ENCODE assay signal across 23 cellular contexts in the genomic region with DNA sequence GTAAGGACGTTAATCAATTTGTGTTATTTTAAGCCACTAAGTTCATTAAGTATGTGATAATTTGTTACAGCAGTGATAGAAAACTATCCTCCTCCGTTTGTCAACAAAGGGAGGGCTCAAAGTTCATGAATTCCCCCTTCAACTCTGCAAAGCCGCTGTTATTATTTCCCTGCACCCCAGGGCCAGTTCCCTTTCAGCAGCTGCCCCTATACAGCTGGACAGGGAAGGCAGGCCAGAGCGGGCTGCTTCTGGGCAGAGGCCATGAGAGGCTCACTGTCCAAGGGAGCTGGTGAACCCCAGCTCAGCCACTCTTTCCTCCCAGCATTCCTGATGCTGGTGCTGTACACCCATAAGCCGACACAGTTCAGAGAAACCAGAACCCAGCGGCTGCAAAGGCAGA.
"Had no signal": no experiment of that assay in that cellular context is flagged by ENCODE, and none has a peak within 500 bp of the region (broad histone marks: within the 10 kb centered on the region; RNA-seq: fewer than 3 reads in every experiment).

No MANE protein-coding gene starts in this region.

- H3K4me1 Mint-ChIP-seq: mesothelial cell of epicardium; naive B cell; stimulated activated effector memory CD8-positive, alpha-beta T cell treated with anti-CD3 and anti-CD28 coated beads, Interleukin-12 subunit alpha, Interleukin-12 subunit beta, amount 100 ng/mL, for 72 hours had no signal

- ATAC-seq: effector memory CD8-positive, alpha-beta T cell; mucosa of descending colon; natural killer cell treated with Interleukin-12 subunit alpha and Interleukin-12 subunit beta and Interleukin-15 and Interleukin-18, amount 100 ng/mL, for 72 hours; pancreas; stimulated activated effector memory CD8-positive, alpha-beta T cell treated with anti-CD3 and anti-CD28 coated beads, Interleukin-12 subunit alpha, Interleukin-12 subunit beta, amount 100 ng/mL, for 72 hours had no signal

- H3K27me3 Mint-ChIP-seq: effector memory CD8-positive, alpha-beta T cell; naive B cell; natural killer cell treated with Interleukin-12 subunit alpha and Interleukin-12 subunit beta and Interleukin-15 and Interleukin-18, amount 100 ng/mL, for 72 hours had no signal

- H3K9me3 Mint-ChIP-seq: effector memory CD8-positive, alpha-beta T cell had no signal

- H3K27ac Mint-ChIP-seq: effector memory CD8-positive, alpha-beta T cell; mesothelial cell of epicardium; naive B cell; natural killer cell treated with Interleukin-12 subunit alpha and Interleukin-12 subunit beta and Interleukin-15 and Interleukin-18, amount 100 ng/mL, for 72 hours; progenitor cell of endocrine pancreas; stimulated activated effector memory CD8-positive, alpha-beta T cell treated with anti-CD3 and anti-CD28 coated beads, Interleukin-12 subunit alpha, Interleukin-12 subunit beta, amount 100 ng/mL, for 72 hours had no signal

- DNase-seq: cerebellar nuclear complex; cortex of kidney; effector memory CD8-positive, alpha-beta T cell; erythroblast; esophagus squamous epithelium; foreskin melanocyte; mesenchymal stem cell; mucosa of descending colon; naive B cell; pancreas; sigmoid colon; stimulated activated CD4-positive, alpha-beta T cell treated with anti-CD3 and anti-CD28 coated beads, Interleukin-2, amount 100 ng/mL, for 24 hours; stimulated activated CD4-positive, alpha-beta T cell treated with anti-CD3 and anti-CD28 coated beads, Interleukin-4, amount 100 ng/mL, for 24 hours; stimulated activated naive CD4-positive, alpha-beta T cell treated with Interleukin-2 at 50 U/mL for 16 hours; upper lobe of left lung had no signal

- H3K4me3 ChIP-seq: esophagus squamous epithelium, mucosa of descending colon, pancreas, right atrium auricular region, sigmoid colon, thoracic aorta, tibial nerve, upper lobe of left lung had no signal

- H3K27ac ChIP-seq: esophagus squamous epithelium, neutrophil, pancreas, right atrium auricular region, sigmoid colon, thoracic aorta, tibial nerve, upper lobe of left lung had no signal

- H3K36me3 Mint-ChIP-seq: naive B cell; stimulated activated effector memory CD8-positive, alpha-beta T cell treated with anti-CD3 and anti-CD28 coated beads, Interleukin-12 subunit alpha, Interleukin-12 subunit beta, amount 100 ng/mL, for 72 hours had no signal

- H3K36me3 ChIP-seq: esophagus squamous epithelium, neutrophil, pancreas, right atrium auricular region, sigmoid colon, thoracic aorta, upper lobe of left lung had no signal

- H3K27me3 ChIP-seq: esophagus squamous epithelium, neutrophil, pancreas, right atrium auricular region, sigmoid colon, tibial nerve, upper lobe of left lung had no signal

- H3K4me1 ChIP-seq: esophagus squamous epithelium, pancreas, right atrium auricular region, sigmoid colon, tibial nerve, upper lobe of left lung had no signal

- H3K9me3 ChIP-seq: mucosa of descending colon, neutrophil, pancreas had no signal

- H3K4me3 Mint-ChIP-seq: effector memory CD8-positive, alpha-beta T cell; mesothelial cell of epicardium; natural killer cell treated with Interleukin-12 subunit alpha and Interleukin-12 subunit beta and Interleukin-15 and Interleukin-18, amount 100 ng/mL, for 72 hours; stimulated activated effector memory CD8-positive, alpha-beta T cell treated with anti-CD3 and anti-CD28 coated beads, Interleukin-12 subunit alpha, Interleukin-12 subunit beta, amount 100 ng/mL, for 72 hours had no signal
